Comparison of ENCODE assay signal across 13 cellular contexts in the genomic region with DNA sequence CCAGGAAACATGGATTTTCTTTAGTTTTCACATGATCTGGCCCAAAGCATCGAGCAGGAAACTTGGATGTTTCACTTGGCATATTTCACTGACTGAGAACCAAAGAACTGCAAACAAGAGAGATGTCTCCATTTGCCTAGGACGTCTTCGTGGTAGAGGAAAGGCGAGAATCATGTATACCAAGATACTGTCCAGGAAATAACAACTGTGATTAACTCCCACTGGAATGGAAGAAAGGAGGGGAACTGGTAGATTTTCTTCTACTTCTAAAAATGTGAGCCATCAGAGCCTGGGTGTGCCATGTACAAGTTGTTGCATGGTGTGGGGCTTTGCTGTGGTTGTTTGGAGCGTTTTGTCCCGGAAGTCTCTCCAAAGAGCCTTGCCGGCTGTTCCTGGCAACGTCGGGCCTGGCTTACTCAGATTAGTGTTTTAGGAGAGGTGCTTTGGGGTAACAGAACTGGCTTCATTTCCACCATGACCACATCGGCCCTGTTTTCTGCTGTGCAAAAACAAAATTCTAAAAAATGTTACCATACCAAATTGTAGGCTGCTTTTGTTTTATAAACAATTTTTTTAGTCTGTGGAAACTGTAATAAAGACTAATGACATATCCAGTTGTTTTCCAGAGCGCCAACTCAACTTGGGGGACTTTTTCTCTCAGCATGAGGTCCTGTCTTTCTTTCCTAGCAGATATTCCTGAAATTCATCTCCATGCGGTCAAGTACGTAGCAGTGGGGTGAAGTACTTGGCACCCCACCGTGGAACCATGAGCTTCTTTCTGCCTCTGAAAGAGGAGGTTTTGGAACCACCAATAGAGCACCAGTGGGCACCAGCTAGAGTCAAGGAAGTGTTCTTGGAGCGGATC.
DNase-seq lines count a peak whose midpoint lies in the region; ATAC-seq and TF ChIP-seq lines count a peak whose summit lies in the region.
"Had no signal": no experiment of that assay in that cellular context is flagged by ENCODE, and none has a peak within 500 bp of the region (broad histone marks: within the 10 kb centered on the region; RNA-seq: fewer than 3 reads in every experiment).

No MANE protein-coding gene starts in this region.

- H3K27ac Mint-ChIP-seq in MCF 10A (ENCODE audit: low read depth, unreplicated experiment), result peak overlapping the region; percentile 78
- no peak overlapping the region for H3K27ac Mint-ChIP-seq in CD8-positive, alpha-beta T cell

- no peaks in the 10 kb centered on the region for H3K9me3 Mint-ChIP-seq in MCF 10A (ENCODE audit: unreplicated experiment)
- no peaks in the 10 kb centered on the region for H3K9me3 Mint-ChIP-seq in CD8-positive, alpha-beta T cell

- POLR2A ChIA-PET in MCF 10A (lab: Yijun Ruan, JAX), result interaction anchor here (0.5 to 1.5 kb wide), 2 partner anchors 9 to 214 kb away, joined by 3 read pairs; no protein-coding TSS in a partner anchor
- POLR2A ChIA-PET in CD8-positive, alpha-beta T cell (lab: Charles Lee), result no interaction called here

- ATAC-seq in left ventricle myocardium superior, result peak; percentile 97
- peak; percentile 91 for ATAC-seq in sciatic nerve
- no peak for ATAC-seq in CD8-positive, alpha-beta T cell

- no peaks in the 10 kb centered on the region for H3K36me3 ChIP-seq in CD8-positive, alpha-beta T cell (ENCODE audit: insufficient read depth, low read length)
- H3K36me3 ChIP-seq: BLaER1 had no signal

- no peak overlapping the region for H3K27ac ChIP-seq in CD8-positive, alpha-beta T cell (ENCODE audit: low read depth, low read length)
- H3K27ac ChIP-seq: BLaER1 had no signal

- no peak overlapping the region for H3K4me3 ChIP-seq in CD8-positive, alpha-beta T cell (ENCODE audit: low read depth, low read length)
- H3K4me3 ChIP-seq: BLaER1 had no signal

- H3K4me3 Mint-ChIP-seq in MCF 10A (ENCODE audit: unreplicated experiment), result peak overlapping the region; percentile 10
- H3K4me3 Mint-ChIP-seq in CD8-positive, alpha-beta T cell, result no peak overlapping the region

- H3K4me1 ChIP-seq in CD8-positive, alpha-beta T cell (ENCODE audit: insufficient read depth, low read length), result no peaks in the 10 kb centered on the region
- H3K4me1 ChIP-seq: BLaER1 had no signal

- no peak for TF ChIP-seq CTCF in MCF 10A (IDR thresholded peaks at IDR 0.05; ENCODE audit: unreplicated experiment)
- TF ChIP-seq CTCF in CD8-positive, alpha-beta T cell (IDR thresholded peaks at IDR 0.05), result no peak

- intact Hi-C loops in MCF 10A (cut with micrococcal nuclease) (no loop called here), left ventricle myocardium superior (cut with micrococcal nuclease) (no loop called here), sciatic nerve (cut with DNase I) (loop anchor here (1.0 kb wide), 1 partner anchor 38 kb away; no protein-coding TSS in a partner anchor)
- intact Hi-C loops in CD8-positive, alpha-beta T cell (cut with DNase I, micrococcal nuclease), result loop anchor here in 1 of 2 experiments (10.0 kb wide), 1 partner anchor 632 kb away; no protein-coding TSS in a partner anchor

- no peaks in the 10 kb centered on the region for H3K27me3 ChIP-seq in CD8-positive, alpha-beta T cell (ENCODE audit: insufficient read depth, low read length)
- H3K27me3 ChIP-seq: BLaER1 had no signal

- H3K4me1 Mint-ChIP-seq in MCF 10A (ENCODE audit: insufficient read depth, unreplicated experiment), result peaks cover 20% of the 10 kb centered on the region
- H3K4me1 Mint-ChIP-seq in CD8-positive, alpha-beta T cell (ENCODE audit: low read depth), result no peaks in the 10 kb centered on the region

- CTCF ChIA-PET in MCF 10A (lab: Yijun Ruan, JAX), result interaction anchor here (0.6 kb wide), 1 partner anchor 213 kb away, joined by 3 read pairs; no protein-coding TSS in a partner anchor
- CTCF ChIA-PET in CD8-positive, alpha-beta T cell (lab: Charles Lee), result no interaction called here

- BruUV-seq in MCF 10A (replicated peaks; lab: Mats Ljungman, UMichigan), result TSS peak; percentile 67

- no peaks in the 10 kb centered on the region for H3K27me3 Mint-ChIP-seq in MCF 10A (ENCODE audit: insufficient read depth, unreplicated experiment)
- no peaks in the 10 kb centered on the region for H3K27me3 Mint-ChIP-seq in CD8-positive, alpha-beta T cell (ENCODE audit: low read depth)

- no peaks in the 10 kb centered on the region for H3K36me3 Mint-ChIP-seq in MCF 10A (ENCODE audit: insufficient read depth, unreplicated experiment)
- H3K36me3 Mint-ChIP-seq in CD8-positive, alpha-beta T cell, result no peaks in the 10 kb centered on the region

- no peaks in the 10 kb centered on the region for H3K9me3 ChIP-seq in CD8-positive, alpha-beta T cell (ENCODE audit: low read length)
- H3K9me3 ChIP-seq: BLaER1 had no signal

- DNase-seq in Daoy (ENCODE audit: low read depth), result peak; percentile 17
- peak; percentile 71 for DNase-seq in MCF 10A (ENCODE audit: unreplicated experiment)
- peak; percentile 85 for DNase-seq in left ventricle myocardium superior
- peak; percentile 63 for DNase-seq in sciatic nerve (ENCODE audit: low spot score)
- DNase-seq in NCI-H2081 treated with DMSO at 0.1 percent for 48 hours (lab: John Stamatoyannopoulos, UW), result no peak
- no peak for DNase-seq in CD8-positive, alpha-beta T cell
- DNase-seq in NCI-H187 (lab: John Stamatoyannopoulos, UW), result no peak
- no peak for DNase-seq in retina
- DNase-seq: activated CD4-positive, alpha-beta T cell treated with anti-CD3 and anti-CD28 coated beads, Interleukin-2, amount 50 U/mL, for 48 hours; foreskin melanocyte; NCI-H1930; SIG-M5 had no signal

Comparison
In these comparisons a context has a peak if more than half of its experiments do, and no peak if none do; other contexts are left out.
1. DNase-seq: peak in Daoy (single experiment), MCF 10A (single experiment), left ventricle myocardium superior (single experiment) and sciatic nerve (single experiment); none in NCI-H2081 treated with DMSO at 0.1 percent for 48 hours (single experiment), CD8-positive, alpha-beta T cell (0 of 7), NCI-H187 (0 of 2) and retina (single experiment).